ENCODE assay signal across 10 cellular contexts in the genomic region with DNA sequence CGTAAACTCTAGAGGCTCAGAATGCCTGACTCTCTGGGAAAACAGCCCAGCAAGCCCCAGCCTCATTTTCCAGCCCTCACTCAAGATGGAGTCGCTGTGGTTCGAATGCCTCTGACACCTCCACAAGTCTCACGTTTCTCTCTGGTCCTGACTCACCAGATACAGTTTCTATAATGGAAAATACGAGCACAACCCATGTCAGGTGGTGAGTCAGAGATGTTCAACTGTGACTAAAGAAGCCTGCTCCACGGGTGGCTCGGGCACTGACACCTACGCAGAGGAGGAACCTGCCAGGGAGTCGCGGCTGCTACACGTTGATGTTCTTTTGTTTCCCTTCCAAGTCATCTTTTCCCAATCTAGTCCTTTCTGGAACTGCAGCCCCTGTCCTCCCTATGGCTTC.
DNase-seq lines count a peak whose midpoint lies in the region; ATAC-seq, FAIRE-seq and TF ChIP-seq lines count a peak whose summit lies in the region.
"Had no signal": no experiment of that assay in that cellular context is flagged by ENCODE, and none has a peak within 500 bp of the region (broad histone marks: within the 10 kb centered on the region; RNA-seq: fewer than 3 reads in every experiment).

No MANE protein-coding gene starts in this region.

- no peak overlapping the region for H3K4me3 ChIP-seq in AG10803 (ENCODE audit: low read length)
- H3K4me3 ChIP-seq in osteoblast (ENCODE audit: insufficient read depth, low read length): no peak overlapping the region
- H3K4me3 ChIP-seq: right lobe of liver had no signal

- no peaks in the 10 kb centered on the region for H3K36me3 Mint-ChIP-seq in activated naive CD8-positive, alpha-beta T cell treated with anti-CD3 and anti-CD28 coated beads for 36 hours
- no peaks in the 10 kb centered on the region for H3K36me3 Mint-ChIP-seq in osteocyte (ENCODE audit: unreplicated experiment)

- TF ChIP-seq CTCF in AG10803 (conservative IDR thresholded peaks at IDR 0.05; ENCODE audit: low read length): no peak
- no peak for TF ChIP-seq CTCF in osteoblast (IDR thresholded peaks at IDR 0.05; ENCODE audit: extremely low read depth, low read depth, low read length)
- no peak for TF ChIP-seq CTCF in osteocyte (IDR thresholded peaks at IDR 0.05)

- H3K4me3 Mint-ChIP-seq in activated naive CD8-positive, alpha-beta T cell treated with anti-CD3 and anti-CD28 coated beads for 36 hours: no peak overlapping the region
- H3K4me3 Mint-ChIP-seq in osteocyte (ENCODE audit: unreplicated experiment): no peak overlapping the region

- no peaks in the 10 kb centered on the region for H3K36me3 ChIP-seq in osteoblast (ENCODE audit: insufficient read depth, low read length)
- H3K36me3 ChIP-seq: right lobe of liver had no signal

- DNase-seq in AG10803 (ENCODE audit: low read depth) (peak; percentile 40), RCC 7860 (ENCODE audit: low spot score) (peak; percentile 83), osteoblast (ENCODE audit: insufficient read length, low spot score, missing footprints) (peak; percentile 91), osteocyte (ENCODE audit: extremely low spot score, unreplicated experiment) (no peak)
- peak; percentile 74 for DNase-seq in activated naive CD8-positive, alpha-beta T cell treated with anti-CD3 and anti-CD28 coated beads for 36 hours
- no peak for DNase-seq in effector CD8-positive, alpha-beta T cell (lab: John Stamatoyannopoulos, UW)
- DNase-seq: Right ventricle myocardium superior had no signal

- peak overlapping the region; percentile 46 for H3K27ac Mint-ChIP-seq in activated naive CD8-positive, alpha-beta T cell treated with anti-CD3 and anti-CD28 coated beads for 36 hours
- no peak overlapping the region for H3K27ac Mint-ChIP-seq in osteocyte (ENCODE audit: unreplicated experiment)

- H3K79me2 ChIP-seq in osteoblast (ENCODE audit: insufficient read depth, low read length): no peaks in the 10 kb centered on the region

- H3K27me3 Mint-ChIP-seq in activated naive CD8-positive, alpha-beta T cell treated with anti-CD3 and anti-CD28 coated beads for 36 hours: no peaks in the 10 kb centered on the region
- peaks cover 17% of the 10 kb centered on the region for H3K27me3 Mint-ChIP-seq in osteocyte (ENCODE audit: unreplicated experiment)

- H3K9me3 ChIP-seq in osteoblast (ENCODE audit: low read depth, low read length): no peaks in the 10 kb centered on the region
- H3K9me3 ChIP-seq: right lobe of liver had no signal

- no peak overlapping the region for H3K4me2 ChIP-seq in osteoblast (ENCODE audit: insufficient read depth, low read length)

- peaks cover 11% of the 10 kb centered on the region for H3K27me3 ChIP-seq in osteoblast (ENCODE audit: insufficient read depth, low read length)
- H3K27me3 ChIP-seq: right lobe of liver had no signal

- ATAC-seq in GM21515 (IDR thresholded peaks at IDR 0.05; ENCODE audit: unreplicated experiment): no peak
- ATAC-seq in GM21526 (IDR thresholded peaks at IDR 0.05; ENCODE audit: low FRiP score, unreplicated experiment): no peak

- no peaks in the 10 kb centered on the region for H3K9me3 Mint-ChIP-seq in activated naive CD8-positive, alpha-beta T cell treated with anti-CD3 and anti-CD28 coated beads for 36 hours
- H3K9me3 Mint-ChIP-seq in osteocyte (ENCODE audit: unreplicated experiment): no peaks in the 10 kb centered on the region

- H3K27ac ChIP-seq in osteoblast (ENCODE audit: low read depth, low read length): no peak overlapping the region

- H3K4me1 Mint-ChIP-seq in activated naive CD8-positive, alpha-beta T cell treated with anti-CD3 and anti-CD28 coated beads for 36 hours: peaks cover 19% of the 10 kb centered on the region
- H3K4me1 Mint-ChIP-seq in osteocyte (ENCODE audit: unreplicated experiment): peaks cover 14% of the 10 kb centered on the region

- H3K4me1 ChIP-seq in osteoblast (ENCODE audit: insufficient read depth, low read length): peaks cover 17% of the 10 kb centered on the region

- no peak overlapping the region for H2AFZ ChIP-seq in osteoblast (ENCODE audit: low read length)

- FAIRE-seq in RCC 7860 (lab: Jason Lieb, UNC): peak; percentile 86

- H4K20me1 ChIP-seq in osteoblast (ENCODE audit: insufficient read depth, low read length): no peaks in the 10 kb centered on the region

Comparison
In these comparisons a context has a peak if more than half of its experiments do, and no peak if none do; other contexts are left out.
1. DNase-seq: peak in AG10803 (single experiment), RCC 7860 (single experiment), activated naive CD8-positive, alpha-beta T cell treated with anti-CD3 and anti-CD28 coated beads for 36 hours (single experiment) and osteoblast (single experiment); none in effector CD8-positive, alpha-beta T cell (single experiment) and osteocyte (single experiment).